ENCODE assay signal across 26 cellular contexts in the genomic region with DNA sequence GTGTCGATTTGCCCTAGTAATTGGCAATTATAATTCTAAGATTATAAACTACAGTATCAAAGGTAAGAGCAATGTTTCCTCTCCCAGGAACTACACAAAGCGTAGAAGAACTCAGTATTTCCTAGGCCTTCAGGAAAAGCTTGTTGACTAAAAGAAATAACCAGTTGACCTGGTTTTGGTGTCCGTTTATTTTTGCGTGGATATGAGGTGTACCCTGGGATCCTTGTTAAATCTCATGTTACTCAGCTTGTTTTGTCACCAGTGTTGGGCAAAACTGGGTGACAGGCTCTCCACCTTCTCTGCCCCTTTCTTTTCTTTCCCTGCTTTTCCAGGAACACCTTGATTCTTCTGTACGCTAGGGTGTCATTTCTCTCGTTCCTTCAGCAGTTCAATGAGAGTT.
"Had no signal": no experiment of that assay in that cellular context is flagged by ENCODE, and none has a peak within 500 bp of the region (broad histone marks: within the 10 kb centered on the region; RNA-seq: fewer than 3 reads in every experiment).

No MANE protein-coding gene starts in this region.

- DNase-seq: activated CD4-positive, alpha-beta T cell treated with anti-CD3 and anti-CD28 coated beads for 48 hours; activated CD4-positive, alpha-beta T cell treated with anti-CD3 and anti-CD28 coated beads, Interleukin-2, amount 50 U/mL, for 1 hour; activated CD4-positive, alpha-beta T cell treated with anti-CD3 and anti-CD28 coated beads, Interleukin-2, amount 50 U/mL, for 48 hours; activated CD8-positive, alpha-beta memory T cell treated with anti-CD3 and anti-CD28 coated beads for 24 hours; activated CD8-positive, alpha-beta T cell treated with anti-CD3 and anti-CD28 coated beads for 36 hours; activated effector memory CD4-positive, alpha-beta T cell treated with Interleukin-2 at 50 U/mL for 16 hours; activated naive CD4-positive, alpha-beta T cell treated with anti-CD3 and anti-CD28 coated beads for 36 hours; activated naive CD8-positive, alpha-beta T cell treated with anti-CD3 and anti-CD28 coated beads for 36 hours; activated naive CD8-positive, alpha-beta T cell treated with anti-CD3 and anti-CD28 coated beads, Interleukin-2, amount 50 U/mL, for 24 hours; activated T-cell treated with anti-CD3 and anti-CD28 coated beads, Interleukin-2, amount 50 U/mL, for 4 hours; adrenal gland; amygdala; aorta; body of pancreas; caudate nucleus; cortex of kidney; dermis blood vessel endothelial cell; effector CD4-positive, alpha-beta T cell; effector memory CD8-positive, alpha-beta T cell; erythroblast; esophagus squamous epithelium; foreskin melanocyte; T-helper 2 cell had no signal

- H3K36me3 ChIP-seq: adrenal gland, esophagus squamous epithelium, gastroesophageal sphincter had no signal

- H3K4me3 ChIP-seq: adrenal gland, body of pancreas, esophagus squamous epithelium, gastroesophageal sphincter had no signal

- ATAC-seq: activated CD8-positive, alpha-beta T cell treated with anti-CD3 and anti-CD28 coated beads for 36 hours; activated naive CD8-positive, alpha-beta T cell treated with anti-CD3 and anti-CD28 coated beads, Interleukin-2, amount 50 U/mL, for 24 hours; activated T-cell treated with anti-CD3 and anti-CD28 coated beads, Interleukin-2, amount 50 U/mL, for 4 hours; activated T-helper 17 cell treated with anti-CD3 and anti-CD28 coated beads, Interleukin-2, amount 50 U/mL, for 72 hours; body of pancreas; effector memory CD8-positive, alpha-beta T cell; gastroesophageal sphincter; WTC11 had no signal

- H3K4me1 ChIP-seq: body of pancreas, esophagus squamous epithelium, gastroesophageal sphincter had no signal

- H3K9me3 ChIP-seq: adrenal gland, body of pancreas, esophagus squamous epithelium, gastroesophageal sphincter had no signal

- H3K27me3 ChIP-seq: adrenal gland, body of pancreas, esophagus squamous epithelium, gastroesophageal sphincter had no signal

- H3K27ac ChIP-seq: adrenal gland, body of pancreas, gastroesophageal sphincter had no signal
